ENCODE assay signal across 8 cellular contexts in the genomic region with DNA sequence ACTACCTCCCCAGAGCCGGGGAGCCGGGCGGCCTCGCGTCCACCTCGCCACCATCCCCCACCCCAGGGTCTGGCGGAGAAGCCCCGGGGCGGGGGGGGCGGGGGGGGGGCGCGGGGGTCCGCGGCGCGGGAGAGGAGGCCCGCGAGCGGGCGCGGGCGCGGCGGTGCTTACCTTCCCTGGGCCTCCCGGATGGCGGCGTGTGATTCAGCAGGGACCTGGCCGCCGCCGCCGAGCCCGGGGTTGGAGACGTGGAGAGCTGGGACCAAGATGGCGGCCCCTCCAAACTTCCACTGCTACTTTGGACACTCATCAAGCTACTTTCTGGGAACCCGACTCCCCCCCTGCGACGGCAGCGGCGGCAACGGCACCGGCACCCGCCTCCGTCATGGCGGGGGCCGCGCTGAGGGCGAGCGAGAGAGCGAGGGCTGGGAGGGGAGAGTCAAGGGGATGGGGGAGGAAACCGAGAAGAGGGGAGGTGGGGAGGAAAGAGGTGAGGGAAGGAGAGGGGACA. TPM values are rescaled to one million over a fixed set of nuclear protein-coding genes. Genes with fewer than 3 reads are reported as not detected.
A peak's percentile ranks its signal among the peaks of the same experiment; 100 is the strongest.
DNase-seq lines count a peak whose midpoint lies in the region; ATAC-seq and TF ChIP-seq lines count a peak whose summit lies in the region.

No MANE protein-coding gene starts in this region.

- H3K36me3 Mint-ChIP-seq in endothelial cell (ENCODE audit: low read depth, unreplicated experiment), result peaks cover 4% of the 10 kb centered on the region

- peak; percentile 24 for ATAC-seq in HG03045 (IDR thresholded peaks at IDR 0.05; ENCODE audit: unreplicated experiment)
- ATAC-seq in mucosa of descending colon, result peak; percentile 60

- H3K36me3 ChIP-seq in mucosa of descending colon (ENCODE audit: low read depth), result no peaks in the 10 kb centered on the region

- peaks cover 9% of the 10 kb centered on the region for H3K27me3 Mint-ChIP-seq in endothelial cell (ENCODE audit: unreplicated experiment)

- no peaks in the 10 kb centered on the region for H3K9me3 ChIP-seq in mucosa of descending colon

- DNase-seq in NCI-H524 (lab: John Stamatoyannopoulos, UW) (peak; percentile 51 to 71), NCI-H524 treated with DMSO at 0.1 percent for 48 hours (lab: John Stamatoyannopoulos, UW) (no peak), NCI-H510A (lab: John Stamatoyannopoulos, UW) (peak; percentile 85), endothelial cell (ENCODE audit: low spot score) (peak; percentile 72), mucosa of descending colon (peak; percentile 74 to 79 (median 76))
- DNase-seq in activated CD8-positive, alpha-beta memory T cell treated with anti-CD3 and anti-CD28 coated beads, Interleukin-2, amount 50 U/mL, for 1 hour (ENCODE audit: extremely low read depth), result peak; percentile 25
- peak; percentile 35 to 44 for DNase-seq in stimulated activated CD8-positive, alpha-beta memory T cell treated with anti-CD3 and anti-CD28 coated beads, Interleukin-2, amount 100 ng/mL, for 1 hour (ENCODE audit: low read depth in 2 of 2)

- H3K4me3 ChIP-seq in mucosa of descending colon, result peak overlapping the region; percentile 93

- H3K4me1 Mint-ChIP-seq in endothelial cell (ENCODE audit: unreplicated experiment), result peaks cover 48% of the 10 kb centered on the region

- TF ChIP-seq CTCF in endothelial cell (IDR thresholded peaks at IDR 0.05; ENCODE audit: unreplicated experiment) (no peak), mucosa of descending colon (IDR thresholded peaks at IDR 0.05) (no peak)

- peak overlapping the region; percentile 100 for H3K4me3 Mint-ChIP-seq in endothelial cell (ENCODE audit: unreplicated experiment)

- H3K27ac Mint-ChIP-seq in endothelial cell (ENCODE audit: unreplicated experiment), result peak overlapping the region; percentile 97

- intact Hi-C loops in mucosa of descending colon (cut with DNase I, micrococcal nuclease), result loop anchor here in 1 of 2 donors (10.0 kb wide), 1 partner anchor 275 kb away; a partner anchor contains a TSS

- peaks cover 23% of the 10 kb centered on the region for H3K4me1 ChIP-seq in mucosa of descending colon (ENCODE audit: low read depth)

- no peaks in the 10 kb centered on the region for H3K9me3 Mint-ChIP-seq in endothelial cell (ENCODE audit: unreplicated experiment)

RNA-seq across cellular contexts. Expression of a gene that starts 0.5 kb away (rescaled TPM):
- total RNA-seq in endothelial cell (ENCODE audit: unreplicated experiment) (61.1 TPM), mucosa of descending colon (100 to 1,000 TPM in 2 of 3 donors, 10 to 100 TPM in 1; 91.6 to 112 (median 109) TPM)
